19 cellular contexts compared by ENCODE assay signal in genomic region chr19:18975864-18976263, GRCh38. TPM values are rescaled to one million over a fixed set of nuclear protein-coding genes. Genes with fewer than 3 reads are reported as not detected.
DNase-seq lines count a peak whose midpoint lies in the region.
"Had no signal": no experiment of that assay in that cellular context is flagged by ENCODE, and none has a peak within 500 bp of the region (broad histone marks: within the 10 kb centered on the region; RNA-seq: fewer than 3 reads in every experiment).

No MANE protein-coding gene starts in this region.

- peak; percentile 28 for DNase-seq in EH (ENCODE audit: low read depth)
- DNase-seq in RPMI7951 (ENCODE audit: low read depth), result peak; percentile 77
- peak; percentile 30 for DNase-seq in renal cortical epithelial cell (ENCODE audit: low read depth)
- no peak for DNase-seq in iPS-NIHi7 (ENCODE audit: extremely low spot score)
- no peak for DNase-seq in NCI-H2081 treated with DMSO at 0.1 percent for 48 hours (lab: John Stamatoyannopoulos, UW)
- DNase-seq: Calu3; CD4-positive, CD25-positive, alpha-beta regulatory T cell; DND-41; GF-D8; IMR-90; Kasumi-1; NCI-H1417; NCI-H2029; NCI-H2171 treated with DMSO at 0.1 percent for 48 hours; NCI-H446 treated with DMSO at 0.1 percent for 48 hours; PC-3; SJCRH30; SW 1271 had no signal

RNA-seq across cellular contexts. Expression of gene HOMER3, which starts 34.8 kb away (rescaled TPM):
- 53.2 and 74.2 TPM in 2 replicates for total RNA-seq in RPMI7951 (2014; rRNA removed; shearing (Covaris generic))
- total RNA-seq in renal cortical epithelial cell, result 83.2 and 93.7 TPM in 2 replicates
- total RNA-seq: T-helper 2 cell treated with Interferon-gamma antibody and Interleukin-4, amounts not matched to agents 100 ng/mL and 5 ng/mL, for 36 hours had no signal

RNA-seq across cellular contexts. Expression of gene DDX49, which starts 56.3 kb away (rescaled TPM):
- 47.5 and 55.9 TPM in 2 replicates for total RNA-seq in RPMI7951 (2014; rRNA removed; shearing (Covaris generic))
- total RNA-seq in renal cortical epithelial cell, result 45.0 and 58.3 TPM in 2 replicates

RNA-seq across cellular contexts. Expression of gene COPE, which starts 56.7 kb away (rescaled TPM):
- 324 and 407 TPM in 2 replicates for total RNA-seq in RPMI7951 (2014; rRNA removed; shearing (Covaris generic))
- 148 and 224 TPM in 2 replicates for total RNA-seq in renal cortical epithelial cell

RNA-seq across cellular contexts. Expression of gene SUGP2, which starts 57.5 kb away (rescaled TPM):
- 34.2 and 35.4 TPM in 2 replicates for total RNA-seq in RPMI7951 (2014; rRNA removed; shearing (Covaris generic))
- 20.3 and 59.9 TPM in 2 replicates for total RNA-seq in renal cortical epithelial cell

RNA-seq across cellular contexts. Expression of gene ARMC6, which starts 57.5 kb away (rescaled TPM):
- total RNA-seq in RPMI7951 (2014; rRNA removed; shearing (Covaris generic)), result 46.2 and 54.1 TPM in 2 replicates
- 41.5 and 62.3 TPM in 2 replicates for total RNA-seq in renal cortical epithelial cell

Comparison
In these comparisons a context has a peak if more than half of its experiments do, and no peak if none do; other contexts are left out.
1. DNase-seq: peak in EH (single experiment), RPMI7951 (single experiment) and renal cortical epithelial cell (single experiment); none in iPS-NIHi7 (single experiment) and NCI-H2081 treated with DMSO at 0.1 percent for 48 hours (single experiment).